ENCODE assay signal across 10 cellular contexts in genomic region chr9:132351404-132352050, GRCh38. TPM values are rescaled to one million over a fixed set of nuclear protein-coding genes. Genes with fewer than 3 reads are reported as not detected.
DNase-seq lines count a peak whose midpoint lies in the region; ATAC-seq, FAIRE-seq and TF ChIP-seq lines count a peak whose summit lies in the region.
"Had no signal": no experiment of that assay in that cellular context is flagged by ENCODE, and none has a peak within 500 bp of the region (broad histone marks: within the 10 kb centered on the region; RNA-seq: fewer than 3 reads in every experiment).

No MANE protein-coding gene starts in this region.

- peaks cover 27 to 48% (median 44%) of the 10 kb centered on the region in 5 donors for H3K36me3 ChIP-seq in subcutaneous abdominal adipose tissue (ENCODE audit: control insufficient read depth in 5 of 5, insufficient read depth in 5 of 5, low read length in 5 of 5)

- no peaks in the 10 kb centered on the region for H3K9me3 Mint-ChIP-seq in activated T-cell treated with anti-CD3 and anti-CD28 coated beads, Interleukin-2, amount 50 U/mL, for 24 hours
- no peaks in the 10 kb centered on the region for H3K9me3 Mint-ChIP-seq in T-helper 1 cell treated with Interleukin-12 subunit alpha and Interleukin-12 subunit beta and Interleukin-4 antibody, amounts not matched to agents 30 μg/mL and 1 μg/mL, for 36 hours
- H3K9me3 Mint-ChIP-seq in glutamatergic neuron (ENCODE audit: unreplicated experiment): peaks cover 2% of the 10 kb centered on the region

- H3K27me3 Mint-ChIP-seq in activated T-cell treated with anti-CD3 and anti-CD28 coated beads, Interleukin-2, amount 50 U/mL, for 24 hours: no peaks in the 10 kb centered on the region
- no peaks in the 10 kb centered on the region for H3K27me3 Mint-ChIP-seq in T-helper 1 cell treated with Interleukin-12 subunit alpha and Interleukin-12 subunit beta and Interleukin-4 antibody, amounts not matched to agents 30 μg/mL and 1 μg/mL, for 36 hours (ENCODE audit: low read depth)
- H3K27me3 Mint-ChIP-seq in glutamatergic neuron (ENCODE audit: unreplicated experiment): peaks cover 3% of the 10 kb centered on the region

- ATAC-seq in HG02885 (IDR thresholded peaks at IDR 0.05; ENCODE audit: poor library complexity, unreplicated experiment): no peak

- no peak for DNase-seq in activated T-cell treated with anti-CD3 and anti-CD28 coated beads, Interleukin-2, amount 50 U/mL, for 24 hours
- DNase-seq in activated T-cell treated with anti-CD3 and anti-CD28 coated beads, Interleukin-2, amount 50 U/mL, for 1 hour: no peak
- DNase-seq in fibroblast of gingiva (ENCODE audit: low read depth): peak; percentile 14
- DNase-seq in glutamatergic neuron: no peak
- DNase-seq in RCC 7860 (ENCODE audit: low spot score): no peak
- DNase-seq: posterior cingulate gyrus had no signal

- no peak for FAIRE-seq in RCC 7860 (lab: Jason Lieb, UNC)

- peak overlapping the region; percentile 92 for H3K4me3 Mint-ChIP-seq in activated T-cell treated with anti-CD3 and anti-CD28 coated beads, Interleukin-2, amount 50 U/mL, for 24 hours
- peak overlapping the region; percentile 91 for H3K4me3 Mint-ChIP-seq in T-helper 1 cell treated with Interleukin-12 subunit alpha and Interleukin-12 subunit beta and Interleukin-4 antibody, amounts not matched to agents 30 μg/mL and 1 μg/mL, for 36 hours
- no peak overlapping the region for H3K4me3 Mint-ChIP-seq in glutamatergic neuron (ENCODE audit: unreplicated experiment)

- peak overlapping the region; percentile 98 for H3K27ac Mint-ChIP-seq in activated T-cell treated with anti-CD3 and anti-CD28 coated beads, Interleukin-2, amount 50 U/mL, for 24 hours
- H3K27ac Mint-ChIP-seq in T-helper 1 cell treated with Interleukin-12 subunit alpha and Interleukin-12 subunit beta and Interleukin-4 antibody, amounts not matched to agents 30 μg/mL and 1 μg/mL, for 36 hours: peak overlapping the region; percentile 90
- H3K27ac Mint-ChIP-seq in glutamatergic neuron (ENCODE audit: unreplicated experiment): no peak overlapping the region

- H3K4me1 Mint-ChIP-seq in activated T-cell treated with anti-CD3 and anti-CD28 coated beads, Interleukin-2, amount 50 U/mL, for 24 hours (ENCODE audit: low read depth): peaks cover 57% of the 10 kb centered on the region
- H3K4me1 Mint-ChIP-seq in T-helper 1 cell treated with Interleukin-12 subunit alpha and Interleukin-12 subunit beta and Interleukin-4 antibody, amounts not matched to agents 30 μg/mL and 1 μg/mL, for 36 hours (ENCODE audit: low read depth): peaks cover 46% of the 10 kb centered on the region
- peaks cover 19% of the 10 kb centered on the region for H3K4me1 Mint-ChIP-seq in glutamatergic neuron (ENCODE audit: low read depth, unreplicated experiment)

- H3K4me1 ChIP-seq in subcutaneous abdominal adipose tissue (ENCODE audit: control insufficient read depth in 5 of 5, insufficient read depth in 5 of 5, low read length in 5 of 5): peaks cover 5 to 48% (median 41%) of the 10 kb centered on the region in 5 donors

- H3K4me3 ChIP-seq in subcutaneous abdominal adipose tissue (ENCODE audit: low read depth in 1 of 5, low read length in 5 of 5): peak overlapping the region in 3 of 5 donors; percentile 19 to 41 (median 28)

- H3K9ac ChIP-seq in subcutaneous abdominal adipose tissue (ENCODE audit: low read length in 5 of 5): peak overlapping the region in 2 of 5 donors; percentile 51 to 56

- no peaks in the 10 kb centered on the region for H3K27me3 ChIP-seq in subcutaneous abdominal adipose tissue (ENCODE audit: control insufficient read depth in 5 of 5, insufficient read depth in 4 of 5, low read length in 5 of 5)

- peak overlapping the region; percentile 47 for H3K27ac ChIP-seq in subcutaneous abdominal adipose tissue (ENCODE audit: low read depth, low read length)

- H3K36me3 Mint-ChIP-seq in activated T-cell treated with anti-CD3 and anti-CD28 coated beads, Interleukin-2, amount 50 U/mL, for 24 hours (ENCODE audit: low read depth): peaks cover 76% of the 10 kb centered on the region
- peaks cover 48% of the 10 kb centered on the region for H3K36me3 Mint-ChIP-seq in T-helper 1 cell treated with Interleukin-12 subunit alpha and Interleukin-12 subunit beta and Interleukin-4 antibody, amounts not matched to agents 30 μg/mL and 1 μg/mL, for 36 hours (ENCODE audit: low read depth)
- no peaks in the 10 kb centered on the region for H3K36me3 Mint-ChIP-seq in glutamatergic neuron (ENCODE audit: unreplicated experiment)

- no peak for TF ChIP-seq CTCF in glutamatergic neuron (IDR thresholded peaks at IDR 0.05; ENCODE audit: partially characterized antibody, unreplicated experiment)

- H3K9me3 ChIP-seq in subcutaneous abdominal adipose tissue (ENCODE audit: control insufficient read depth in 5 of 5, low read length in 5 of 5): no peaks in the 10 kb centered on the region

RNA-seq across cellular contexts. Expression of gene SETX, which starts 3.3 kb away (rescaled TPM):
- 48.4 TPM for total RNA-seq in glutamatergic neuron (ENCODE audit: unreplicated experiment)

RNA-seq across cellular contexts. Expression of gene TTF1, which starts 55.1 kb away (rescaled TPM):
- 18.0 TPM for total RNA-seq in glutamatergic neuron (ENCODE audit: unreplicated experiment)

RNA-seq across cellular contexts. Expression of gene CFAP77, which starts 58.5 kb away (rescaled TPM):
- not detected for total RNA-seq in glutamatergic neuron (ENCODE audit: unreplicated experiment)
- total RNA-seq: glomerular endothelial cell had no signal
